ENCODE assay signal across 1 cellular context in the genomic region with DNA sequence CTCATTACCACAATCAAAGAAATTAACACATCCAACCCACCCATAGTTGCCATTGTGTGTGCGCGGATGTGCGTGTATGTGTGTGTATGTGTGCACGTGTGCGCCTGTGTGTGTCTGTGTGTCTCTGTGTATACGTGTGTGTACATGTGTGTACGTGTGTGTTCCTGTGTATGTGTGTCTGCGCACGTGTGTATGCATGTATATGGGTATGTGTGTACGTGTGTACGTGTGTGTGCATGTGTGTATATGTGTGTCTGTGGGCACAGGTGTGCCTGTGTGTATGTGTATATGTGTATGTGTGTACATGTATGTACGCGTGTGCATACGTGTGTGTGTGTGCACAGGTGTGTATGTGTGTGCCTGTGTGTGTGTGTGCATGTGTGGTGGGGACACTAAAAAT.
TF ChIP-seq lines count a peak whose summit lies in the region.

No MANE protein-coding gene starts in this region.

TF ChIP-seq in HepG2, 621 proteins besides CTCF, POLR2A, EP300 and RAD21:
- peak; percentile 21; the same call in 1 of the 2 replicates for TF ChIP-seq FOXP1 (IDR thresholded peaks at IDR 0.05)
- no peak for TF ChIP-seq FOXP1 (CRISPR knock-in tag; IDR thresholded peaks at IDR 0.05)
- TF ChIP-seq BHLHE40 (IDR thresholded peaks at IDR 0.05; ENCODE audit: low read length), result no peak
- TF ChIP-seq RORA (CRISPR knock-in tag; IDR thresholded peaks at IDR 0.05), result no peak
- no peak for TF ChIP-seq ZNF605 (CRISPR knock-in tag; IDR thresholded peaks at IDR 0.05)
